In genomic region chr3:120417272-120417911, GRCh38 we compare ENCODE assay signal across 8 cellular contexts.
DNase-seq lines count a peak whose midpoint lies in the region; ATAC-seq and TF ChIP-seq lines count a peak whose summit lies in the region.

No MANE protein-coding gene starts in this region.

- no peaks in the 10 kb centered on the region for H3K9me3 Mint-ChIP-seq in nephron

- peak; percentile 91 for TF ChIP-seq CTCF in DND-41 (IDR thresholded peaks at IDR 0.05; ENCODE audit: borderline replicate concordance, extremely low read depth, low read length, poor library complexity, severe bottlenecking)
- peak; percentile 83 to 89 (median 87) for TF ChIP-seq CTCF in nephron (IDR thresholded peaks at IDR 0.05; ENCODE audit: unreplicated experiment in 3 of 3)

- H3K4me3 Mint-ChIP-seq in nephron: peak overlapping the region; percentile 60 to 68 (median 61)

- no peaks in the 10 kb centered on the region for H3K79me2 ChIP-seq in DND-41 (ENCODE audit: insufficient read depth, low read length)

- H3K27ac ChIP-seq in DND-41 (ENCODE audit: low read length) (no peak overlapping the region), KOPT-K1 (ENCODE audit: low read depth, low read length, poor library complexity, severe bottlenecking) (peak overlapping the region; percentile 49)

- peaks cover 13% of the 10 kb centered on the region for H3K4me1 ChIP-seq in DND-41 (ENCODE audit: insufficient read depth, low read length)

- H3K9ac ChIP-seq in DND-41 (ENCODE audit: low read depth, low read length): peak overlapping the region; percentile 22

- no peaks in the 10 kb centered on the region for H4K20me1 ChIP-seq in DND-41 (ENCODE audit: insufficient read depth, low read length)

- H3K27me3 ChIP-seq in DND-41 (ENCODE audit: insufficient read depth, low read length, poor library complexity): no peaks in the 10 kb centered on the region

- H3K36me3 Mint-ChIP-seq in nephron (ENCODE audit: low read depth): peaks cover 24% of the 10 kb centered on the region

- no peaks in the 10 kb centered on the region for H3K27me3 Mint-ChIP-seq in nephron (ENCODE audit: low read depth)

- H3K4me2 ChIP-seq in DND-41 (ENCODE audit: insufficient read depth, low read length): peak overlapping the region; percentile 61

- H3K4me1 Mint-ChIP-seq in nephron: peaks cover 64% of the 10 kb centered on the region

- peak overlapping the region; percentile 80 for H2AFZ ChIP-seq in DND-41 (ENCODE audit: low read depth, low read length)

- no peaks in the 10 kb centered on the region for H3K9me3 ChIP-seq in DND-41 (ENCODE audit: insufficient read depth, low read length, severe bottlenecking)
- no peaks in the 10 kb centered on the region for H3K9me3 ChIP-seq in KOPT-K1 (ENCODE audit: insufficient read depth, low read length, poor library complexity, severe bottlenecking)

- peak overlapping the region; percentile 95 to 98 (median 96) for H3K27ac Mint-ChIP-seq in nephron

- ATAC-seq in DND-41 (ENCODE audit: insufficient read depth, low read depth) (peak; percentile 98), GM21825 (IDR thresholded peaks at IDR 0.05; ENCODE audit: unreplicated experiment) (peak; percentile 99)
- peak; percentile 98 for ATAC-seq in stimulated activated naive CD8-positive, alpha-beta T cell treated with anti-CD3 and anti-CD28 coated beads, Interleukin-15, Interleukin-2, amounts not matched to agents 100 U/mL and 50 U/mL, for 24 hours

- DNase-seq in DND-41: peak; percentile 88
- DNase-seq in RKO (ENCODE audit: low spot score): peak; percentile 98
- peak; percentile 59 to 64 for DNase-seq in activated T-helper 1 cell treated with anti-CD3 and anti-CD28 coated beads, Interleukin-2, amount 50 U/mL, for 16 hours (ENCODE audit: low read depth in 1 of 2, low spot score in 1 of 2)
- DNase-seq in fibroblast of peridontal ligament (ENCODE audit: extremely low read depth): peak; percentile 99
- peak; percentile 84 for DNase-seq in stimulated activated naive CD8-positive, alpha-beta T cell treated with anti-CD3 and anti-CD28 coated beads, Interleukin-15, Interleukin-2, amounts not matched to agents 100 U/mL and 50 U/mL, for 24 hours

- no peaks in the 10 kb centered on the region for H3K36me3 ChIP-seq in DND-41 (ENCODE audit: insufficient read depth, low read length)
- H3K36me3 ChIP-seq in KOPT-K1 (ENCODE audit: insufficient read depth, low read length): no peaks in the 10 kb centered on the region

- peak overlapping the region in 1 of 2 experiments; percentile 46; a peak in 2 of 4 replicates for H3K4me3 ChIP-seq in DND-41 (ENCODE audit: low read depth in 1 of 2, low read length in 2 of 2)
